Comparison of ENCODE assay signal across 8 cellular contexts in genomic region chr17:74859439-74860228, GRCh38. TPM values are rescaled to one million over a fixed set of nuclear protein-coding genes. Genes with fewer than 3 reads are reported as not detected.
DNase-seq lines count a peak whose midpoint lies in the region; ATAC-seq and TF ChIP-seq lines count a peak whose summit lies in the region.

Gene GRIN2C (minus strand): TSS chr17:74859885. CDS start chr17:74855092, 4,793 bp downstream.

- peaks cover 45% of the 10 kb centered on the region for H3K27me3 Mint-ChIP-seq in activated T-helper 1 cell treated with anti-CD3 and anti-CD28 coated beads, Interleukin-12 subunit alpha, Interleukin-12 subunit beta, Interleukin-2, Interleukin-4 antibody, amounts not matched to agents 30 ng/mL and 10 ng/mL and 1 ng/mL, durations not matched to agents 14 hours and 24 hours and 36 hours (ENCODE audit: insufficient read depth)

- H3K27ac Mint-ChIP-seq in activated T-helper 1 cell treated with anti-CD3 and anti-CD28 coated beads, Interleukin-12 subunit alpha, Interleukin-12 subunit beta, Interleukin-2, Interleukin-4 antibody, amounts not matched to agents 30 ng/mL and 10 ng/mL and 1 ng/mL, durations not matched to agents 14 hours and 24 hours and 36 hours: no peak within 1 kb of the TSS

- intact Hi-C loops in activated T-helper 1 cell treated with anti-CD3 and anti-CD28 coated beads, Interleukin-12 subunit alpha, Interleukin-12 subunit beta, Interleukin-2, Interleukin-4 antibody, amounts not matched to agents 30 ng/mL and 10 ng/mL and 1 ng/mL, durations not matched to agents 14 hours and 24 hours and 36 hours (cut with micrococcal nuclease): no loop called here
- intact Hi-C loops in upper lobe of right lung (cut with DNase I): loop anchor here (10.0 kb wide), 1 partner anchor 115 kb away; the partner anchor contains the start of gene NHERF1

- H3K27ac ChIP-seq in iPS-20b (ENCODE audit: low read length): no peak within 1 kb of the TSS
- H3K27ac ChIP-seq in upper lobe of right lung: no peak within 1 kb of the TSS

- no peaks in the 10 kb centered on the region for H3K9me3 Mint-ChIP-seq in activated T-helper 1 cell treated with anti-CD3 and anti-CD28 coated beads, Interleukin-12 subunit alpha, Interleukin-12 subunit beta, Interleukin-2, Interleukin-4 antibody, amounts not matched to agents 30 ng/mL and 10 ng/mL and 1 ng/mL, durations not matched to agents 14 hours and 24 hours and 36 hours

- H3K36me3 Mint-ChIP-seq in activated T-helper 1 cell treated with anti-CD3 and anti-CD28 coated beads, Interleukin-12 subunit alpha, Interleukin-12 subunit beta, Interleukin-2, Interleukin-4 antibody, amounts not matched to agents 30 ng/mL and 10 ng/mL and 1 ng/mL, durations not matched to agents 14 hours and 24 hours and 36 hours (ENCODE audit: low read depth): peaks cover 7% of the 10 kb centered on the region

- H3K4me1 ChIP-seq in iPS-20b (ENCODE audit: insufficient read depth, low read length) (no peaks in the 10 kb centered on the region), upper lobe of right lung (peaks cover 20% of the 10 kb centered on the region)

- H3K9me3 ChIP-seq in iPS-20b (ENCODE audit: insufficient read depth, low read depth, low read length) (no peaks in the 10 kb centered on the region), upper lobe of right lung (no peaks in the 10 kb centered on the region)

- H3K4me1 Mint-ChIP-seq in activated T-helper 1 cell treated with anti-CD3 and anti-CD28 coated beads, Interleukin-12 subunit alpha, Interleukin-12 subunit beta, Interleukin-2, Interleukin-4 antibody, amounts not matched to agents 30 ng/mL and 10 ng/mL and 1 ng/mL, durations not matched to agents 14 hours and 24 hours and 36 hours (ENCODE audit: low read depth): peaks cover 5% of the 10 kb centered on the region

- H3K4me3 ChIP-seq in iPS-20b (ENCODE audit: low read length) (peak within 1 kb of the TSS; percentile 32; the same call in 1 of the 2 replicates), upper lobe of right lung (no peak within 1 kb of the TSS)

- peaks cover 4% of the 10 kb centered on the region; the same call in 1 of the 2 replicates for H3K36me3 ChIP-seq in iPS-20b (ENCODE audit: insufficient read depth, low read depth, low read length)
- H3K36me3 ChIP-seq in upper lobe of right lung: no peaks in the 10 kb centered on the region

- no peak within 1 kb of the TSS for H3K9ac ChIP-seq in iPS-20b (ENCODE audit: low read depth, low read length)

- H3K27me3 ChIP-seq in iPS-20b (ENCODE audit: insufficient read depth, low read length): peaks cover 78% of the 10 kb centered on the region
- peaks cover 55% of the 10 kb centered on the region for H3K27me3 ChIP-seq in upper lobe of right lung

- TF ChIP-seq CTCF in upper lobe of right lung (IDR thresholded peaks at IDR 0.05): peak; percentile 37

- H3K4me3 Mint-ChIP-seq in activated T-helper 1 cell treated with anti-CD3 and anti-CD28 coated beads, Interleukin-12 subunit alpha, Interleukin-12 subunit beta, Interleukin-2, Interleukin-4 antibody, amounts not matched to agents 30 ng/mL and 10 ng/mL and 1 ng/mL, durations not matched to agents 14 hours and 24 hours and 36 hours: peak within 1 kb of the TSS; percentile 22

- peak; percentile 31 for DNase-seq in stimulated activated CD4-positive, alpha-beta T cell treated with anti-CD3 and anti-CD28 coated beads, Interleukin-12 subunit alpha, Interleukin-12 subunit beta, amount 100 ng/mL, for 4 hours
- DNase-seq in stimulated activated CD4-positive, alpha-beta T cell treated with anti-CD3 and anti-CD28 coated beads, Interleukin-1b, Interleukin-23, amount 100 ng/mL, for 48 hours: no peak
- peak; percentile 23 for DNase-seq in activated T-helper 1 cell treated with anti-CD3 and anti-CD28 coated beads, Interleukin-12 subunit alpha, Interleukin-12 subunit beta, Interleukin-2, Interleukin-4 antibody, amounts not matched to agents 30 ng/mL and 10 ng/mL and 1 ng/mL, durations not matched to agents 14 hours and 24 hours and 36 hours (ENCODE audit: low spot score)
- DNase-seq in upper lobe of right lung (no peak), H4 (ENCODE audit: low spot score) (no peak), SKM-1 (lab: John Stamatoyannopoulos, UW; ENCODE audit: unreplicated experiment) (no peak), NCI-H446 (lab: John Stamatoyannopoulos, UW) (no peak)

- ATAC-seq in upper lobe of right lung: peak; percentile 8

RNA-seq across cellular contexts. Expression of gene GRIN2C, which starts in this region (rescaled TPM):
- total RNA-seq in activated T-helper 1 cell treated with anti-CD3 and anti-CD28 coated beads, Interleukin-12 subunit alpha, Interleukin-12 subunit beta, Interleukin-2, Interleukin-4 antibody, amounts not matched to agents 30 ng/mL and 10 ng/mL and 1 ng/mL, durations not matched to agents 14 hours and 24 hours and 36 hours: 0.02 and 0.34 TPM in 2 replicates
- not detected for total RNA-seq in upper lobe of right lung
- total RNA-seq in H4 (2014; rRNA removed; shearing (Covaris generic)): 0.12 TPM in 1 of 2 replicates, not detected in the other

Comparison
In these comparisons a context has a peak if more than half of its experiments do, and no peak if none do; other contexts are left out.
1. Peak in DNase-seq in activated T-helper 1 cell treated with anti-CD3 and anti-CD28 coated beads, Interleukin-12 subunit alpha, Interleukin-12 subunit beta, Interleukin-2, Interleukin-4 antibody, amounts not matched to agents 30 ng/mL and 10 ng/mL and 1 ng/mL, durations not matched to agents 14 hours and 24 hours and 36 hours; RNA of the gene not detected or under 1 TPM.
2. Peak in ATAC-seq in upper lobe of right lung; RNA of the gene not detected or under 1 TPM.